12 cellular contexts compared by ENCODE assay signal in the genomic region with DNA sequence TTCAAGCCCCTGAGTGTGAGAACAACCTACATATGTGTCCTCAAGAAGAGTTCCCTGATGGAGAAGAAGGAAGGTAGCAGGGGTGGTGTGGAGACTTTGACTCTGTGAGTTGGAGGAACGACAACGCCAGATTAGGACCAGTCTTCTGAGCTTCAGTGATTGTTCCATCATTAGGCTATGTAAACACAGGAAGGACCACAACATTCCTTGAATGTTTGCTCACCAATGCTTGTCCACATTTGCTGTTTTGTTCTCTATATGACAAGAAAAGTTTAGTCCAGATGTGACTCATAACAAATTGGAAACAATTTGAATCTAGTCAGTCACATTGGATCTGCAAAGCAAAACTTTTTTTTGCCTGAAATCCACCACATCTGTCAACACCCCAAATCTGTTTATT.
A peak's percentile ranks its signal among the peaks of the same experiment; 100 is the strongest.
DNase-seq lines count a peak whose midpoint lies in the region; ATAC-seq and TF ChIP-seq lines count a peak whose summit lies in the region.
"Had no signal": no experiment of that assay in that cellular context is flagged by ENCODE, and none has a peak within 500 bp of the region (broad histone marks: within the 10 kb centered on the region; RNA-seq: fewer than 3 reads in every experiment).

No MANE protein-coding gene starts in this region.

- no peaks in the 10 kb centered on the region for H3K27me3 ChIP-seq in left lung

- no peak overlapping the region for H3K4me3 ChIP-seq in cardiac fibroblast (replicated peaks in 1 of 2; ENCODE audit: low read depth in 2 of 2, low read length in 2 of 2)
- no peak overlapping the region for H3K4me3 ChIP-seq in left lung

- peak overlapping the region; percentile 16 to 74 for H3K27ac ChIP-seq in left lung

- POLR2A ChIA-PET in GM10248 (lab: Yijun Ruan, JAX) = no interaction called here

- H3K9me3 ChIP-seq in left lung = peaks cover 0 to 2% of the 10 kb centered on the region in 2 donors

- peaks cover 5 to 53% of the 10 kb centered on the region in 2 donors for H3K4me1 ChIP-seq in left lung

- peaks cover 0 to 5% of the 10 kb centered on the region in 2 donors for H3K36me3 ChIP-seq in left lung

- TF ChIP-seq CTCF in cardiac fibroblast (IDR thresholded peaks at IDR 0.05; ENCODE audit: low read depth, low read length) = no peak
- no peak for TF ChIP-seq CTCF in left lung (IDR thresholded peaks at IDR 0.05)
- no peak for TF ChIP-seq CTCF in GM10248 (IDR thresholded peaks at IDR 0.05; ENCODE audit: control extremely low read depth, extremely low read depth, low read depth, missing control alignments)

- intact Hi-C loops in left lung (cut with DNase I) = no loop called here

- DNase-seq in AG08396 (ENCODE audit: low spot score) = peak; percentile 68
- DNase-seq in HT-29 (ENCODE audit: low spot score) = peak; percentile 46
- peak; percentile 81 to 94 for DNase-seq in cardiac fibroblast (ENCODE audit: low read depth in 2 of 2)
- DNase-seq in left lung = no peak
- no peak for DNase-seq in NCI-H2029 treated with DMSO at 0.1 percent for 48 hours (lab: John Stamatoyannopoulos, UW)
- DNase-seq in activated naive CD4-positive, alpha-beta T cell treated with Interleukin-2 at 50 U/mL for 16 hours = no peak
- DNase-seq in GM10248 (ENCODE audit: extremely low spot score) = no peak
- DNase-seq: activated T-cell treated with anti-CD3 and anti-CD28 coated beads, Interleukin-2, amount 50 U/mL, for 24 hours; CD8-positive, alpha-beta T cell; NCI-H345; T-helper 2 cell had no signal

- ATAC-seq in left lung = peak; percentile 36
- no peak for ATAC-seq in HG02885 (IDR thresholded peaks at IDR 0.05; ENCODE audit: poor library complexity, unreplicated experiment)
- ATAC-seq: CD8-positive, alpha-beta T cell had no signal

- CTCF ChIA-PET in GM10248 (lab: Yijun Ruan, JAX) = interaction anchor here (1.0 to 10.3 kb wide), 9 partner anchors 10 to 124 kb away, joined by 3 to 71 read pairs (median 5); partner anchors contain the start of gene TCTN3

Comparison
In these comparisons a context has a peak if more than half of its experiments do, and no peak if none do; other contexts are left out.
1. DNase-seq: peak in AG08396 (single experiment), HT-29 (single experiment) and cardiac fibroblast (2 of 2); none in left lung (0 of 2), NCI-H2029 treated with DMSO at 0.1 percent for 48 hours (single experiment), activated naive CD4-positive, alpha-beta T cell treated with Interleukin-2 at 50 U/mL for 16 hours (single experiment) and GM10248 (single experiment).